Comparison of ENCODE assay signal across 34 cellular contexts in genomic region chr17:66840061-66840460, GRCh38. TPM values are rescaled to one million over a fixed set of nuclear protein-coding genes. Genes with fewer than 3 reads are reported as not detected.
"Had no signal": no experiment of that assay in that cellular context is flagged by ENCODE, and none has a peak within 500 bp of the region (broad histone marks: within the 10 kb centered on the region; RNA-seq: fewer than 3 reads in every experiment).

No MANE protein-coding gene starts in this region.

- H3K4me3 Mint-ChIP-seq: immature natural killer cell; naive thymus-derived CD8-positive, alpha-beta T cell; nephron; neural crest cell; stimulated activated memory B cell treated with anti-CD40 and anti-IgM and Interleukin-4, amounts not matched to agents 10 μg/mL and 1 μg/mL and 100 μg/mL, for 72 hours; stimulated activated naive CD8-positive, alpha-beta T cell treated with anti-CD3 and anti-CD28 coated beads, Interleukin-15, amount 100 ng/mL, for 72 hours had no signal

- ATAC-seq: left cardiac atrium; left lung; lower lobe of right lung; naive thymus-derived CD8-positive, alpha-beta T cell; pancreas; psoas muscle; right lobe of liver; stimulated activated memory B cell treated with anti-CD40 and anti-IgM and Interleukin-4, amounts not matched to agents 10 μg/mL and 1 μg/mL and 100 μg/mL, for 72 hours; stimulated activated naive CD8-positive, alpha-beta T cell treated with anti-CD3 and anti-CD28 coated beads, Interleukin-15, amount 100 ng/mL, for 72 hours had no signal

- H3K4me1 Mint-ChIP-seq: immature natural killer cell; naive thymus-derived CD8-positive, alpha-beta T cell; nephron; neural crest cell; stimulated activated memory B cell treated with anti-CD40 and anti-IgM and Interleukin-4, amounts not matched to agents 10 μg/mL and 1 μg/mL and 100 μg/mL, for 72 hours; stimulated activated naive CD8-positive, alpha-beta T cell treated with anti-CD3 and anti-CD28 coated beads, Interleukin-15, amount 100 ng/mL, for 72 hours had no signal

- DNase-seq: hypothalamus; immature natural killer cell; kidney glomerular epithelial cell; left cardiac atrium; left lung; lower lobe of right lung; mammary epithelial cell; mesenchymal stem cell; naive thymus-derived CD8-positive, alpha-beta T cell; nucleus accumbens; pancreas; posterior cingulate gyrus; psoas muscle; stimulated activated CD4-positive, alpha-beta T cell treated with anti-CD3 and anti-CD28 coated beads, Interleukin-1b, Interleukin-23, amount 100 ng/mL, for 48 hours; stimulated activated CD4-positive, alpha-beta T cell treated with anti-CD3 and anti-CD28 coated beads, Interleukin-2, amount 100 ng/mL, for 48 hours; stimulated activated CD4-positive, alpha-beta T cell treated with anti-CD3 and anti-CD28 coated beads, Interleukin-4, amount 100 ng/mL, for 4 hours; stimulated activated CD8-positive, alpha-beta memory T cell treated with anti-CD3 and anti-CD28 coated beads, Interleukin-4, amount 100 ng/mL, for 48 hours; stimulated activated naive CD4-positive, alpha-beta T cell treated with Interleukin-2 at 50 U/mL for 16 hours; stimulated activated naive CD8-positive, alpha-beta T cell treated with anti-CD3 and anti-CD28 coated beads, Interleukin-15, amount 100 ng/mL, for 72 hours; substantia nigra; testis; thyroid gland; transverse colon; upper lobe of left lung had no signal

- H3K9me3 ChIP-seq: left lung, lower lobe of right lung, pancreas, psoas muscle, right lobe of liver, testis, thyroid gland, transverse colon, upper lobe of left lung, vagina had no signal

- H3K36me3 Mint-ChIP-seq: immature natural killer cell; naive thymus-derived CD8-positive, alpha-beta T cell; stimulated activated memory B cell treated with anti-CD40 and anti-IgM and Interleukin-4, amounts not matched to agents 10 μg/mL and 1 μg/mL and 100 μg/mL, for 72 hours had no signal

- H3K9me3 Mint-ChIP-seq: nephron; neural crest cell; stimulated activated memory B cell treated with anti-CD40 and anti-IgM and Interleukin-4, amounts not matched to agents 10 μg/mL and 1 μg/mL and 100 μg/mL, for 72 hours; stimulated activated naive CD8-positive, alpha-beta T cell treated with anti-CD3 and anti-CD28 coated beads, Interleukin-15, amount 100 ng/mL, for 72 hours had no signal

- H3K27ac Mint-ChIP-seq: immature natural killer cell; naive thymus-derived CD8-positive, alpha-beta T cell; stimulated activated memory B cell treated with anti-CD40 and anti-IgM and Interleukin-4, amounts not matched to agents 10 μg/mL and 1 μg/mL and 100 μg/mL, for 72 hours; stimulated activated naive CD8-positive, alpha-beta T cell treated with anti-CD3 and anti-CD28 coated beads, Interleukin-15, amount 100 ng/mL, for 72 hours had no signal

RNA-seq across cellular contexts. Expression of gene CACNG5, which starts 5.1 kb away (rescaled TPM):
- total RNA-seq: left cardiac atrium; left lung; liver; lower lobe of right lung; mammary epithelial cell; mucosa of gallbladder; naive thymus-derived CD8-positive, alpha-beta T cell; neural crest cell; osteoblast; psoas muscle; right lobe of liver; smooth muscle cell; thyroid gland; upper lobe of left lung; urinary bladder; vagina had no signal
